27 cellular contexts compared by ENCODE assay signal in genomic region chr13:82827704-82828103, GRCh38.
"Had no signal": no experiment of that assay in that cellular context is flagged by ENCODE, and none has a peak within 500 bp of the region (broad histone marks: within the 10 kb centered on the region; RNA-seq: fewer than 3 reads in every experiment).

No MANE protein-coding gene starts in this region.

- H3K9me3 ChIP-seq: suprapubic skin, testis, thoracic aorta, thyroid gland, tibial artery, tibial nerve, upper lobe of left lung, upper lobe of right lung, vagina had no signal

- H3K27ac ChIP-seq: stomach, suprapubic skin, testis, thoracic aorta, thyroid gland, tibial artery, tibial nerve, transverse colon, upper lobe of left lung, upper lobe of right lung, uterus, vagina had no signal

- H3K27me3 ChIP-seq: stomach, suprapubic skin, testis, thyroid gland, tibial artery, tibial nerve, transverse colon, upper lobe of left lung, upper lobe of right lung, uterus, vagina had no signal

- ATAC-seq: stimulated activated effector memory CD8-positive, alpha-beta T cell treated with anti-CD3 and anti-CD28 coated beads, Interleukin-12 subunit alpha, Interleukin-12 subunit beta, amount 100 ng/mL, for 72 hours; stimulated activated memory B cell treated with anti-CD40 and anti-IgM and Interleukin-4, amounts not matched to agents 10 μg/mL and 1 μg/mL and 100 μg/mL, for 72 hours; stimulated activated naive B cell treated with anti-CD40 and anti-IgM and Interleukin-4, amounts not matched to agents 10 μg/mL and 1 μg/mL and 100 μg/mL, for 72 hours; stimulated activated naive CD8-positive, alpha-beta T cell treated with anti-CD3 and anti-CD28 coated beads, Interleukin-15, amount 100 ng/mL, for 72 hours; stimulated activated naive CD8-positive, alpha-beta T cell treated with anti-CD3 and anti-CD28 coated beads, Interleukin-15, Interleukin-2, amounts not matched to agents 100 U/mL and 50 U/mL, for 24 hours; upper lobe of right lung had no signal

- H3K4me1 ChIP-seq: stomach, suprapubic skin, testis, thyroid gland, tibial artery, tibial nerve, transverse colon, upper lobe of left lung, upper lobe of right lung, uterus, vagina had no signal

- DNase-seq: stimulated activated CD4-positive, alpha-beta T cell treated with anti-CD3 and anti-CD28 coated beads, Interleukin-2, amount 100 ng/mL, for 48 hours; stimulated activated CD4-positive, alpha-beta T cell treated with anti-CD3 and anti-CD28 coated beads, Interleukin-4, amount 100 ng/mL, for 1 hour; stimulated activated CD4-positive, alpha-beta T cell treated with anti-CD3 and anti-CD28 coated beads, Interleukin-4, amount 100 ng/mL, for 24 hours; stimulated activated CD4-positive, alpha-beta T cell treated with anti-CD3 and anti-CD28 coated beads, Interleukin-4, amount 100 ng/mL, for 4 hours; stimulated activated CD8-positive, alpha-beta memory T cell treated with anti-CD3 and anti-CD28 coated beads, Interleukin-4, amount 100 ng/mL, for 48 hours; stimulated activated naive B cell treated with anti-CD40 and anti-IgM and Interleukin-4, amounts not matched to agents 10 μg/mL and 1 μg/mL and 100 μg/mL, for 72 hours; stimulated activated naive CD4-positive, alpha-beta T cell; stimulated activated naive CD4-positive, alpha-beta T cell treated with Interleukin-2 at 50 U/mL for 16 hours; stimulated activated naive CD8-positive, alpha-beta T cell treated with anti-CD3 and anti-CD28 coated beads, Interleukin-15, amount 100 ng/mL, for 72 hours; stimulated activated naive CD8-positive, alpha-beta T cell treated with anti-CD3 and anti-CD28 coated beads, Interleukin-15, Interleukin-2, amounts not matched to agents 100 U/mL and 50 U/mL, for 24 hours; stomach; substantia nigra; testis; thyroid gland; tibial artery; transverse colon; trophoblast cell; upper lobe of left lung; upper lobe of right lung; uterus had no signal

- H3K4me3 ChIP-seq: stomach, suprapubic skin, testis, thoracic aorta, thyroid gland, tibial artery, tibial nerve, transverse colon, upper lobe of left lung, upper lobe of right lung, uterus, vagina had no signal

- H3K36me3 ChIP-seq: stomach, suprapubic skin, thoracic aorta, thyroid gland, tibial artery, tibial nerve, transverse colon, upper lobe of left lung, upper lobe of right lung, uterus, vagina had no signal

- FAIRE-seq: urothelium cell line had no signal
